8 cellular contexts compared by ENCODE assay signal in the genomic region with DNA sequence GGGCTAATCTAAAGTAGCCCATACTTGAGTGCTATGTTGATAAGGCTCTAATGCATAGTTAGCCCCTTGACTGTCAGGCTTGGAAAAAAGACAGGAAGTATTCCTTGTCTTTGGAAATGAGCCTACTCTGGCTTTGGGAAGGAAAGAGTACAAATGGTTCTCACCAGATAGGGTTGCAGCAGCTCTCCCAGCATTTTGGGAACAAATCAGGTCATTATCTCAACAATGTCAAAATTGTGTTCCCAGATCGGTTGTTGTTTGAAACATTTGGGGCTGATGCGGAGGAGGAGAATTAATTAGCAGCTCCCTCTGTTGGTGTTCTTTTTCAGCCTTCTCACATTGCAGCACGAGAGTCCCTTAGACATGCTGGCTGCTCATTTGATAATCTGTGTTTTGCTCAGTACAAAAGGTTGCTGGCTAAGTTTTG. TPM values are rescaled to one million over a fixed set of nuclear protein-coding genes. Genes with fewer than 3 reads are reported as not detected.
A peak's percentile ranks its signal among the peaks of the same experiment; 100 is the strongest.
DNase-seq lines count a peak whose midpoint lies in the region; ATAC-seq and TF ChIP-seq lines count a peak whose summit lies in the region.

No MANE protein-coding gene starts in this region.

- no peak overlapping the region for H2AFZ ChIP-seq in neural progenitor cell (replicated peaks)

- TF ChIP-seq CTCF in epithelial cell of proximal tubule (conservative IDR thresholded peaks at IDR 0.05; ENCODE audit: low read depth, low read length), result peak; percentile 53
- TF ChIP-seq CTCF in neural progenitor cell (IDR thresholded peaks at IDR 0.05), result peak; percentile 14
- TF ChIP-seq CTCF in GM20000 (IDR thresholded peaks at IDR 0.05; ENCODE audit: extremely low read depth, missing control alignments), result no peak

- no peaks in the 10 kb centered on the region for H3K9me3 ChIP-seq in neural progenitor cell (ENCODE audit: low read depth)

- peaks cover 9% of the 10 kb centered on the region for H3F3A ChIP-seq in neural progenitor cell (ENCODE audit: low read depth)

- no peak overlapping the region for H3K27ac Mint-ChIP-seq in neural progenitor cell

- no peaks in the 10 kb centered on the region for H3K9me3 Mint-ChIP-seq in neural progenitor cell

- H3K4me1 ChIP-seq in neural progenitor cell, result peaks cover 8% of the 10 kb centered on the region

- H3K9ac ChIP-seq in neural progenitor cell, result no peak overlapping the region

- peaks cover 2% of the 10 kb centered on the region for H3K27me3 Mint-ChIP-seq in neural progenitor cell (ENCODE audit: insufficient read depth, low read depth)

- H3K4me2 ChIP-seq in neural progenitor cell, result peak overlapping the region; percentile 56

- H3K4me3 Mint-ChIP-seq in neural progenitor cell, result peak overlapping the region; percentile 34

- H3K36me3 ChIP-seq in neural progenitor cell, result no peaks in the 10 kb centered on the region

- H3K79me2 ChIP-seq in neural progenitor cell (ENCODE audit: low read depth), result no peaks in the 10 kb centered on the region

- H4K20me1 ChIP-seq in neural progenitor cell (ENCODE audit: low read depth), result peaks cover 41% of the 10 kb centered on the region

- ATAC-seq in GM21723 (IDR thresholded peaks at IDR 0.05; ENCODE audit: unreplicated experiment), result no peak
- no peak for ATAC-seq in HG03469 (IDR thresholded peaks at IDR 0.05; ENCODE audit: unreplicated experiment)
- no peak for ATAC-seq in HG03439 (IDR thresholded peaks at IDR 0.05; ENCODE audit: unreplicated experiment)

- peaks cover 3% of the 10 kb centered on the region for H3K36me3 Mint-ChIP-seq in neural progenitor cell

- peaks cover 24% of the 10 kb centered on the region for H3K27me3 ChIP-seq in neural progenitor cell

- DNase-seq in D341Med (ENCODE audit: low spot score), result peak; percentile 42
- peak; percentile 25 for DNase-seq in NCI-H748 (lab: John Stamatoyannopoulos, UW; ENCODE audit: unreplicated experiment)
- DNase-seq in epithelial cell of proximal tubule (ENCODE audit: low read depth), result no peak
- peak; percentile 66 for DNase-seq in neural progenitor cell (ENCODE audit: low spot score)
- no peak for DNase-seq in GM20000 (ENCODE audit: low spot score)

- H3K4me3 ChIP-seq in epithelial cell of proximal tubule (ENCODE audit: low read depth, low read length) (no peak overlapping the region), neural progenitor cell (no peak overlapping the region)

- no peak overlapping the region for H3K27ac ChIP-seq in neural progenitor cell

- H3K4me1 Mint-ChIP-seq in neural progenitor cell, result peaks cover 20% of the 10 kb centered on the region

RNA-seq across cellular contexts. Expression of a gene that starts 42.3 kb away (rescaled TPM):
- 16.0 and 18.7 TPM in 2 replicates for total RNA-seq in epithelial cell of proximal tubule
- 24.5 and 27.9 TPM in 2 replicates for total RNA-seq in neural progenitor cell (ENCODE audit: low replicate concordance)

Comparison
In these comparisons a context has a peak if more than half of its experiments do, and no peak if none do; other contexts are left out.
1. DNase-seq: peak in D341Med (single experiment), NCI-H748 (single experiment) and neural progenitor cell (single experiment); none in epithelial cell of proximal tubule (single experiment) and GM20000 (single experiment).